In the genomic region with DNA sequence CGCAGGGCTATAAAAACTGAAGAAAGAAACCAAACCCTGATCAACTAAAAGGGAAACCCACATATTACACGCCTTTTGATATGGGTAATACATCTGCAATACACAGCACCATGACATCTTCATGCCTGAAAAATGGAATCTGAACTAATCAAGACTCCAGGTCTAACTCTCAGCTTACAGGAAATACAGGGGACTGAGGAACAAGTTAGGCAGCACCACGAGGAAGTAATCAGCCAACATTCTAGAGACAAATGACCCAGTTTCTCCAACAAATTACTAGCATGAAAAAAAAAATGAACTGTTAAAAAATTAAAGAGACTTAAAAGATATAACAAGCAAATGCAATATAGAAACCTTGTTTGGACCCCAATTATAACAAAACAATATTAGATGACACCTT, we compare ENCODE assay signal across 27 cellular contexts.
"Had no signal": no experiment of that assay in that cellular context is flagged by ENCODE, and none has a peak within 500 bp of the region (broad histone marks: within the 10 kb centered on the region; RNA-seq: fewer than 3 reads in every experiment).

No MANE protein-coding gene starts in this region.

- FAIRE-seq: urothelium cell line had no signal

- H3K9me3 ChIP-seq: stomach, suprapubic skin, testis, thoracic aorta, thyroid gland, tibial artery, upper lobe of right lung, uterus, vagina had no signal

- DNase-seq: stimulated activated CD4-positive, alpha-beta T cell treated with anti-CD3 and anti-CD28 coated beads, Interleukin-2, amount 100 ng/mL, for 48 hours; stimulated activated CD4-positive, alpha-beta T cell treated with anti-CD3 and anti-CD28 coated beads, Interleukin-4, amount 100 ng/mL, for 1 hour; stimulated activated CD4-positive, alpha-beta T cell treated with anti-CD3 and anti-CD28 coated beads, Interleukin-4, amount 100 ng/mL, for 24 hours; stimulated activated CD4-positive, alpha-beta T cell treated with anti-CD3 and anti-CD28 coated beads, Interleukin-4, amount 100 ng/mL, for 4 hours; stimulated activated CD8-positive, alpha-beta memory T cell treated with anti-CD3 and anti-CD28 coated beads, Interleukin-4, amount 100 ng/mL, for 48 hours; stimulated activated naive B cell treated with anti-CD40 and anti-IgM and Interleukin-4, amounts not matched to agents 10 μg/mL and 1 μg/mL and 100 μg/mL, for 72 hours; stimulated activated naive CD4-positive, alpha-beta T cell; stimulated activated naive CD4-positive, alpha-beta T cell treated with Interleukin-2 at 50 U/mL for 16 hours; stimulated activated naive CD8-positive, alpha-beta T cell treated with anti-CD3 and anti-CD28 coated beads, Interleukin-15, amount 100 ng/mL, for 72 hours; stimulated activated naive CD8-positive, alpha-beta T cell treated with anti-CD3 and anti-CD28 coated beads, Interleukin-15, Interleukin-2, amounts not matched to agents 100 U/mL and 50 U/mL, for 24 hours; stomach; substantia nigra; testis; thyroid gland; tibial artery; transverse colon; trophoblast cell; upper lobe of left lung; upper lobe of right lung; uterus had no signal

- H3K4me1 ChIP-seq: stomach, testis, tibial artery, tibial nerve, transverse colon, upper lobe of left lung, upper lobe of right lung, uterus, vagina had no signal

- H3K4me3 ChIP-seq: stomach, suprapubic skin, testis, thoracic aorta, thyroid gland, tibial artery, tibial nerve, transverse colon, upper lobe of left lung, upper lobe of right lung, uterus, vagina had no signal

- H3K36me3 ChIP-seq: uterus had no signal

- H3K27me3 ChIP-seq: stomach, suprapubic skin, testis, thyroid gland, tibial artery, tibial nerve, transverse colon, upper lobe of left lung, upper lobe of right lung, uterus, vagina had no signal

- H3K27ac ChIP-seq: stomach, suprapubic skin, testis, thoracic aorta, thyroid gland, tibial artery, tibial nerve, transverse colon, upper lobe of left lung, upper lobe of right lung, uterus, vagina had no signal

- ATAC-seq: stimulated activated effector memory CD8-positive, alpha-beta T cell treated with anti-CD3 and anti-CD28 coated beads, Interleukin-12 subunit alpha, Interleukin-12 subunit beta, amount 100 ng/mL, for 72 hours; stimulated activated memory B cell treated with anti-CD40 and anti-IgM and Interleukin-4, amounts not matched to agents 10 μg/mL and 1 μg/mL and 100 μg/mL, for 72 hours; stimulated activated naive B cell treated with anti-CD40 and anti-IgM and Interleukin-4, amounts not matched to agents 10 μg/mL and 1 μg/mL and 100 μg/mL, for 72 hours; stimulated activated naive CD8-positive, alpha-beta T cell treated with anti-CD3 and anti-CD28 coated beads, Interleukin-15, amount 100 ng/mL, for 72 hours; stimulated activated naive CD8-positive, alpha-beta T cell treated with anti-CD3 and anti-CD28 coated beads, Interleukin-15, Interleukin-2, amounts not matched to agents 100 U/mL and 50 U/mL, for 24 hours; upper lobe of right lung had no signal
